ENCODE assay signal across 2 cellular contexts in the genomic region with DNA sequence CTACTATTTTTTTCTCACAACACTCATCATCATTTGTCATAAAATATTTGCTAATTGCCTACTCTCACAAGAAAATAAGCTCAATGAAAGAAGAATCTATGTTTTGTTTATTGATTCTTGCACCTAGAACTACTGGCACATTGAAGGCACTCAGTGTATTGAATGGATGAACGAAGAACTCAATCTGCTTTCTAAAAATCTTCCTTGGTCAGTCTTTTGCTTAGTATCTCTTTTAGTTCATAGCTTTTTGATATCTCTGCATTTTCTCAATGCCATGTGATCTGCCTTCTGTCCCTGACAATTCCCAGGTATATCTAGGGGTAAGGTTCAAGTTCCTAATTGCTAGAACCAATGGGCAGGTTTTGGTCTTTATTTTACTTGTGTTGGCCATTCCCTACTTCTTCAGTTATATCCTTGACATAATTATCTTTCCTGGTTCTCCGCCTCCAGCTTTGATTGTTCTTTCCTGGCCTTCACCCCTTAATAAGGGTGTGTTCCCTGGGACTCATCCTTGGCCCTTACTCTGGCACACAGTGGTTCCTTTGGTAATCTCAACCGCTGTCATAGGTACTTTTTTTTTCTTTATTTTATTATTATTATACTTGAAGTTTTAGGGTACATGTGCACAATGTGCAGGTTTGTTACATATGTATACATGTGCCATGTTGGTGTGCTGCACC.
TF ChIP-seq lines count a peak whose summit lies in the region.

No MANE protein-coding gene starts in this region.

TF ChIP-seq in HepG2, 621 proteins besides CTCF, POLR2A, EP300 and RAD21:
- TF ChIP-seq ZNF850 (CRISPR knock-in tag; conservative IDR thresholded peaks at IDR 0.05): no peak
- 0 out of 2 replicates have a peak, but pooled peaks have one; percentile 24 for TF ChIP-seq POLR2AphosphoS2 (IDR thresholded peaks at IDR 0.05; ENCODE audit: low read depth, low read length)
- TF ChIP-seq ZMAT3 (CRISPR knock-in tag; conservative IDR thresholded peaks at IDR 0.05): no peak
- no peak for TF ChIP-seq ZNF652 (CRISPR knock-in tag; IDR thresholded peaks at IDR 0.05; ENCODE audit: borderline replicate concordance, low read depth)
- 0 out of 2 replicates have a peak, but pooled peaks have one; percentile 34 for TF ChIP-seq SSRP1 (CRISPR knock-in tag; IDR thresholded peaks at IDR 0.05)

TF ChIP-seq in H1, 55 proteins besides CTCF, POLR2A, EP300 and RAD21:
- 0 out of 2 replicates have a peak, but pooled peaks have one; percentile 11 for TF ChIP-seq GTF2F1 (IDR thresholded peaks at IDR 0.05; ENCODE audit: borderline replicate concordance, low read depth, low read length)
- no peak for TF ChIP-seq FOSL1 (IDR thresholded peaks at IDR 0.05; ENCODE audit: insufficient read depth, low read depth, low read length)
- TF ChIP-seq, protein P1, sequence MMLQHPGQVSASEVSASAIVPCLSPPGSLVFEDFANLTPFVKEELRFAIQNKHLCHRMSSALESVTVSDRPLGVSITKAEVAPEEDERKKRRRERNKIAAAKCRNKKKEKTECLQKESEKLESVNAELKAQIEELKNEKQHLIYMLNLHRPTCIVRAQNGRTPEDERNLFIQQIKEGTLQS (IDR thresholded peaks at IDR 0.05; ENCODE audit: insufficient read depth, low read depth, low read length): no peak
